In genomic region chr6:89952696-89953095, GRCh38 we compare ENCODE assay signal across 2 cellular contexts.
TF ChIP-seq lines count a peak whose summit lies in the region.

No MANE protein-coding gene starts in this region.

TF ChIP-seq in SK-N-SH treated with all-trans-retinoic acid at 6 μM for 48 hours, 23 proteins besides CTCF, POLR2A, EP300 and RAD21 (continued from another document):
- TF ChIP-seq GLIS3 (CRISPR knock-in tag; IDR thresholded peaks at IDR 0.05): no peak
- TF ChIP-seq ZNF8 (CRISPR knock-in tag; IDR thresholded peaks at IDR 0.05): no peak
- TF ChIP-seq PATZ1 (CRISPR knock-in tag; IDR thresholded peaks at IDR 0.05; ENCODE audit: borderline replicate concordance): no peak
- TF ChIP-seq POU6F1 (CRISPR knock-in tag; IDR thresholded peaks at IDR 0.05; ENCODE audit: borderline replicate concordance, low read depth): no peak
- no peak for TF ChIP-seq PPARA (CRISPR knock-in tag; IDR thresholded peaks at IDR 0.05; ENCODE audit: borderline replicate concordance)
- TF ChIP-seq SNAI2 (CRISPR knock-in tag; IDR thresholded peaks at IDR 0.05): no peak
- TF ChIP-seq CSRNP3 (CRISPR knock-in tag; IDR thresholded peaks at IDR 0.05): no peak
- no peak for TF ChIP-seq ZFP3 (CRISPR knock-in tag; IDR thresholded peaks at IDR 0.05)
- no peak for TF ChIP-seq ZFP30 (CRISPR knock-in tag; IDR thresholded peaks at IDR 0.05)

TF ChIP-seq in SK-N-SH, 30 proteins besides CTCF, POLR2A, EP300 and RAD21 (continued from another document):
- TF ChIP-seq, protein P1, sequence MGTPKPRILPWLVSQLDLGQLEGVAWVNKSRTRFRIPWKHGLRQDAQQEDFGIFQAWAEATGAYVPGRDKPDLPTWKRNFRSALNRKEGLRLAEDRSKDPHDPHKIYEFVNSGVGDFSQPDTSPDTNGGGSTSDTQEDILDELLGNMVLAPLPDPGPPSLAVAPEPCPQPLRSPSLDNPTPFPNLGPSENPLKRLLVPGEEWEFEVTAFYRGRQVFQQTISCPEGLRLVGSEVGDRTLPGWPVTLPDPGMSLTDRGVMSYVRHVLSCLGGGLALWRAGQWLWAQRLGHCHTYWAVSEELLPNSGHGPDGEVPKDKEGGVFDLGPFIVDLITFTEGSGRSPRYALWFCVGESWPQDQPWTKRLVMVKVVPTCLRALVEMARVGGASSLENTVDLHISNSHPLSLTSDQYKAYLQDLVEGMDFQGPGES (IDR thresholded peaks at IDR 0.05; ENCODE audit: low read depth, low read length): no peak
- no peak for TF ChIP-seq MXI1 (IDR thresholded peaks at IDR 0.05; ENCODE audit: low read depth, low read length)
- TF ChIP-seq GATA2 (CRISPR knock-in tag; IDR thresholded peaks at IDR 0.05): no peak
- TF ChIP-seq SIN3A (IDR thresholded peaks at IDR 0.05; ENCODE audit: borderline replicate concordance, low read depth, low read length): no peak
- no peak for TF ChIP-seq USF1 (IDR thresholded peaks at IDR 0.05; ENCODE audit: borderline replicate concordance, low read depth)
